ENCODE assay signal across 8 cellular contexts in genomic region chr6:87705070-87705691, GRCh38. TPM values are rescaled to one million over a fixed set of nuclear protein-coding genes. Genes with fewer than 3 reads are reported as not detected.
A peak's percentile ranks its signal among the peaks of the same experiment; 100 is the strongest.
DNase-seq lines count a peak whose midpoint lies in the region; ATAC-seq and TF ChIP-seq lines count a peak whose summit lies in the region.

No MANE protein-coding gene starts in this region.

- H3K4me1 ChIP-seq in BE2C = no peaks in the 10 kb centered on the region

- in situ Hi-C loops in brain microvascular endothelial cell (cut with HindIII; ENCODE audit: low pct_ligation_motif_present, low sequenced_read_pairs) = no loop called here

- H3K4me3 ChIP-seq in brain microvascular endothelial cell (ENCODE audit: low read depth, low read length) (no peak overlapping the region), BE2C (ENCODE audit: low read depth, low read length) (no peak overlapping the region)

- ATAC-seq in GM21367 (IDR thresholded peaks at IDR 0.05; ENCODE audit: unreplicated experiment) (peak; percentile 35), HG03457 (IDR thresholded peaks at IDR 0.05; ENCODE audit: unreplicated experiment) (peak; percentile 51)

- H3K27ac ChIP-seq in brain microvascular endothelial cell = no peak overlapping the region

- H3K36me3 ChIP-seq in brain microvascular endothelial cell (replicated peaks) (no peaks in the 10 kb centered on the region), BE2C (no peaks in the 10 kb centered on the region)

- no peaks in the 10 kb centered on the region for H3K27me3 ChIP-seq in brain microvascular endothelial cell (replicated peaks)
- no peaks in the 10 kb centered on the region for H3K27me3 ChIP-seq in BE2C

- H3K9me3 ChIP-seq in BE2C = no peaks in the 10 kb centered on the region

- POLR2A ChIA-PET in GM10248 (lab: Yijun Ruan, JAX) = no interaction called here

- DNase-seq in GM10248 (ENCODE audit: extremely low spot score) = peak; percentile 74
- DNase-seq in brain microvascular endothelial cell = peak; percentile 37
- DNase-seq in NCI-H1417 treated with DMSO at 0.1 percent for 48 hours (lab: John Stamatoyannopoulos, UW) = no peak
- no peak for DNase-seq in 8988T
- no peak for DNase-seq in BE2C
- no peak for DNase-seq in NCI-H1092 treated with DMSO at 0.1 percent for 48 hours (lab: John Stamatoyannopoulos, UW)

- CTCF ChIA-PET in GM10248 (lab: Yijun Ruan, JAX) = interaction anchor here (1.1 to 3.6 kb wide), 5 partner anchors 10 to 1166 kb away, joined by 3 to 21 read pairs (median 5); no protein-coding TSS in a partner anchor

- TF ChIP-seq CTCF in GM10248 (IDR thresholded peaks at IDR 0.05; ENCODE audit: control extremely low read depth, extremely low read depth, low read depth, missing control alignments) = no peak
- TF ChIP-seq CTCF in brain microvascular endothelial cell (IDR thresholded peaks at IDR 0.05; ENCODE audit: low read depth, low read length, missing control alignments) = no peak
- TF ChIP-seq CTCF in BE2C (IDR thresholded peaks at IDR 0.05; ENCODE audit: low read depth, low read length) = no peak

RNA-seq across cellular contexts. Expression of gene AKIRIN2, which starts 3.1 kb away (rescaled TPM):
- 61.8 TPM for polyA plus RNA-seq in BE2C (2012; ENCODE audit: insufficient read depth, insufficient read length, low read depth)

Comparison
In these comparisons a context has a peak if more than half of its experiments do, and no peak if none do; other contexts are left out.
1. DNase-seq: peak in GM10248 (single experiment) and brain microvascular endothelial cell (single experiment); none in NCI-H1417 treated with DMSO at 0.1 percent for 48 hours (single experiment), 8988T (single experiment), BE2C (single experiment) and NCI-H1092 treated with DMSO at 0.1 percent for 48 hours (single experiment).